In genomic region chr16:50272111-50272571, GRCh38 we compare ENCODE assay signal across 14 cellular contexts. TPM values are rescaled to one million over a fixed set of nuclear protein-coding genes. Genes with fewer than 3 reads are reported as not detected.
DNase-seq lines count a peak whose midpoint lies in the region; ATAC-seq lines count a peak whose summit lies in the region.
"Had no signal": no experiment of that assay in that cellular context is flagged by ENCODE, and none has a peak within 500 bp of the region (broad histone marks: within the 10 kb centered on the region; RNA-seq: fewer than 3 reads in every experiment).

No MANE protein-coding gene starts in this region.

- H2BK5ac ChIP-seq in trophoblast cell (ENCODE audit: low read depth, low read length, poor library complexity): no peak overlapping the region

- H3K27ac Mint-ChIP-seq in activated CD4-positive, alpha-beta T cell treated with anti-CD3 and anti-CD28 coated beads, Interleukin-2, amount 10 ng/mL, durations not matched to agents 7 days and 5 days: peak overlapping the region; percentile 97
- peak overlapping the region; percentile 99 for H3K27ac Mint-ChIP-seq in activated naive CD8-positive, alpha-beta T cell treated with anti-CD3 and anti-CD28 coated beads, Interleukin-2, amount 50 U/mL, for 24 hours

- peaks cover 52% of the 10 kb centered on the region for H3K36me3 Mint-ChIP-seq in activated CD4-positive, alpha-beta T cell treated with anti-CD3 and anti-CD28 coated beads, Interleukin-2, amount 10 ng/mL, durations not matched to agents 7 days and 5 days (ENCODE audit: low read depth)
- peaks cover 13% of the 10 kb centered on the region for H3K36me3 Mint-ChIP-seq in activated naive CD8-positive, alpha-beta T cell treated with anti-CD3 and anti-CD28 coated beads, Interleukin-2, amount 50 U/mL, for 24 hours (ENCODE audit: low read depth)

- H3K27me3 Mint-ChIP-seq in activated CD4-positive, alpha-beta T cell treated with anti-CD3 and anti-CD28 coated beads, Interleukin-2, amount 10 ng/mL, durations not matched to agents 7 days and 5 days: no peaks in the 10 kb centered on the region
- no peaks in the 10 kb centered on the region for H3K27me3 Mint-ChIP-seq in activated naive CD8-positive, alpha-beta T cell treated with anti-CD3 and anti-CD28 coated beads, Interleukin-2, amount 50 U/mL, for 24 hours

- CTCF ChIA-PET in activated CD4-positive, alpha-beta T cell treated with anti-CD3 and anti-CD28 coated beads, Interleukin-2, amount 10 ng/mL, durations not matched to agents 7 days and 5 days (lab: Charles Lee): interaction anchor here (0.9 to 4.4 kb wide), 5 partner anchors 10 to 94 kb away, joined by 3 to 15 read pairs (median 3); no protein-coding TSS in a partner anchor

- POLR2A ChIA-PET in activated CD4-positive, alpha-beta T cell treated with anti-CD3 and anti-CD28 coated beads, Interleukin-2, amount 10 ng/mL, durations not matched to agents 7 days and 5 days (lab: Charles Lee): no interaction called here

- H3K4me3 Mint-ChIP-seq in activated CD4-positive, alpha-beta T cell treated with anti-CD3 and anti-CD28 coated beads, Interleukin-2, amount 10 ng/mL, durations not matched to agents 7 days and 5 days: no peak overlapping the region
- no peak overlapping the region for H3K4me3 Mint-ChIP-seq in activated naive CD8-positive, alpha-beta T cell treated with anti-CD3 and anti-CD28 coated beads, Interleukin-2, amount 50 U/mL, for 24 hours

- no peak overlapping the region for H3K23ac ChIP-seq in trophoblast cell (ENCODE audit: low read length)

- H4K8ac ChIP-seq in trophoblast cell (ENCODE audit: low read depth, low read length): no peak overlapping the region

- H3K4ac ChIP-seq in trophoblast cell (ENCODE audit: low read depth, low read length): no peak overlapping the region

- H2AFZ ChIP-seq in trophoblast cell (ENCODE audit: insufficient read depth, low read length, poor library complexity): no peak overlapping the region

- H2AK5ac ChIP-seq in trophoblast cell (ENCODE audit: low read length): no peak overlapping the region

- H3K4me2 ChIP-seq in trophoblast cell (ENCODE audit: low read length): no peak overlapping the region

- H2BK12ac ChIP-seq in trophoblast cell (ENCODE audit: low read length): no peak overlapping the region

- peaks cover 4 to 5% of the 10 kb centered on the region in 2 experiments for H3K4me1 ChIP-seq in trophoblast cell (ENCODE audit: control insufficient read depth in 1 of 2, insufficient read depth in 2 of 2, low read length in 2 of 2)

- H3K27ac ChIP-seq in trophoblast cell (ENCODE audit: low read depth, low read length): no peak overlapping the region
- H3K27ac ChIP-seq: dorsolateral prefrontal cortex had no signal

- no peak for DNase-seq in activated CD4-positive, alpha-beta T cell treated with anti-CD3 and anti-CD28 coated beads, Interleukin-2, amount 10 ng/mL, durations not matched to agents 7 days and 5 days
- no peak for DNase-seq in activated CD4-positive, alpha-beta T cell treated with anti-CD3 and anti-CD28 coated beads, Interleukin-2, amount 50 U/mL, for 1 hour
- DNase-seq in M059J (ENCODE audit: low read depth) (peak; percentile 44), trophoblast cell (peak; percentile 93 to 94), NCI-H2029 treated with DMSO at 0.1 percent for 48 hours (lab: John Stamatoyannopoulos, UW) (no peak), GF-D8 (lab: John Stamatoyannopoulos, UW) (no peak)
- DNase-seq in activated naive CD8-positive, alpha-beta T cell treated with anti-CD3 and anti-CD28 coated beads, Interleukin-2, amount 50 U/mL, for 24 hours: no peak
- DNase-seq: activated CD4-positive, alpha-beta T cell treated with anti-CD3 and anti-CD28 coated beads for 48 hours; amniotic stem cell; NCI-H226; stimulated activated CD4-positive, alpha-beta T cell treated with anti-CD3 and anti-CD28 coated beads, Interleukin-12 subunit alpha, Interleukin-12 subunit beta, amount 100 ng/mL, for 4 hours; SW 1271 had no signal

- no peaks in the 10 kb centered on the region for H3K9me3 Mint-ChIP-seq in activated CD4-positive, alpha-beta T cell treated with anti-CD3 and anti-CD28 coated beads, Interleukin-2, amount 10 ng/mL, durations not matched to agents 7 days and 5 days
- H3K9me3 Mint-ChIP-seq in activated naive CD8-positive, alpha-beta T cell treated with anti-CD3 and anti-CD28 coated beads, Interleukin-2, amount 50 U/mL, for 24 hours: no peaks in the 10 kb centered on the region

- H3K4me1 Mint-ChIP-seq in activated CD4-positive, alpha-beta T cell treated with anti-CD3 and anti-CD28 coated beads, Interleukin-2, amount 10 ng/mL, durations not matched to agents 7 days and 5 days: peaks cover 90% of the 10 kb centered on the region
- H3K4me1 Mint-ChIP-seq in activated naive CD8-positive, alpha-beta T cell treated with anti-CD3 and anti-CD28 coated beads, Interleukin-2, amount 50 U/mL, for 24 hours: peaks cover 96% of the 10 kb centered on the region

- ATAC-seq in activated naive CD8-positive, alpha-beta T cell treated with anti-CD3 and anti-CD28 coated beads, Interleukin-2, amount 50 U/mL, for 24 hours: no peak
- no peak for ATAC-seq in HG03045 (IDR thresholded peaks at IDR 0.05; ENCODE audit: unreplicated experiment)

- H3K79me1 ChIP-seq in trophoblast cell (ENCODE audit: low read length): no peaks in the 10 kb centered on the region

- no peak overlapping the region for H3K18ac ChIP-seq in trophoblast cell (ENCODE audit: low read length)

- no peak overlapping the region for H3K9ac ChIP-seq in trophoblast cell (ENCODE audit: low read length)

- H4K12ac ChIP-seq in trophoblast cell (ENCODE audit: low read depth, low read length): no peak overlapping the region

- H3K9me3 ChIP-seq in trophoblast cell (ENCODE audit: insufficient read depth, low read depth, low read length): no peaks in the 10 kb centered on the region

- WGBS in trophoblast cell (ENCODE audit: extremely low coverage, insufficient coverage, insufficient read length): no CpG with 5 or more reads among the region's 7 CpGs

- no peak overlapping the region for H3K4me3 ChIP-seq in trophoblast cell (ENCODE audit: low read depth, low read length)
- H3K4me3 ChIP-seq: dorsolateral prefrontal cortex had no signal

- no peak overlapping the region for H2BK120ac ChIP-seq in trophoblast cell (ENCODE audit: insufficient read depth, low read length, poor library complexity)

- H3K14ac ChIP-seq in trophoblast cell (ENCODE audit: low read length): peak overlapping the region; percentile 15

- no peaks in the 10 kb centered on the region for H3K27me3 ChIP-seq in trophoblast cell (ENCODE audit: insufficient read depth, low read length)
- H3K27me3 ChIP-seq: dorsolateral prefrontal cortex had no signal

- no peaks in the 10 kb centered on the region for H3K79me2 ChIP-seq in trophoblast cell (ENCODE audit: control insufficient read depth, insufficient read depth, low read length, poor library complexity)

- no peaks in the 10 kb centered on the region for H3K36me3 ChIP-seq in trophoblast cell (ENCODE audit: control insufficient read depth in 1 of 2, insufficient read depth in 2 of 2, low read length in 2 of 2)

- peak overlapping the region; percentile 60 for H4K91ac ChIP-seq in trophoblast cell (ENCODE audit: low read depth, low read length)

RNA-seq across cellular contexts. Expression of gene ADCY7, which starts 5.8 kb away (rescaled TPM):
- 100 to 1,000 TPM; 197 to 255 TPM for total RNA-seq in activated CD4-positive, alpha-beta T cell treated with anti-CD3 and anti-CD28 coated beads, Interleukin-2, amount 10 ng/mL, durations not matched to agents 7 days and 5 days
- total RNA-seq in M059J (2014; rRNA removed; shearing (Covaris generic)): 10.5 and 17.4 TPM in 2 replicates
- 5.7 and 6.0 TPM in 2 replicates for polyA plus RNA-seq in trophoblast cell (2013)

Comparison
In these comparisons a context has a peak if more than half of its experiments do, and no peak if none do; other contexts are left out.
1. DNase-seq: peak in M059J (single experiment) and trophoblast cell (2 of 2); none in activated CD4-positive, alpha-beta T cell treated with anti-CD3 and anti-CD28 coated beads, Interleukin-2, amount 10 ng/mL, durations not matched to agents 7 days and 5 days (single experiment), activated CD4-positive, alpha-beta T cell treated with anti-CD3 and anti-CD28 coated beads, Interleukin-2, amount 50 U/mL, for 1 hour (single experiment), activated naive CD8-positive, alpha-beta T cell treated with anti-CD3 and anti-CD28 coated beads, Interleukin-2, amount 50 U/mL, for 24 hours (single experiment), NCI-H2029 treated with DMSO at 0.1 percent for 48 hours (single experiment) and GF-D8 (single experiment).
2. RNA of gene ADCY7, which starts 5.8 kb away (total RNA-seq): 197 to 255 TPM in activated CD4-positive, alpha-beta T cell treated with anti-CD3 and anti-CD28 coated beads, Interleukin-2, amount 10 ng/mL, durations not matched to agents 7 days and 5 days; 10.5 to 17.4 TPM in M059J; every median in the first group is over 10 times any median in the second.